Comparison of ENCODE assay signal across 23 cellular contexts in the genomic region with DNA sequence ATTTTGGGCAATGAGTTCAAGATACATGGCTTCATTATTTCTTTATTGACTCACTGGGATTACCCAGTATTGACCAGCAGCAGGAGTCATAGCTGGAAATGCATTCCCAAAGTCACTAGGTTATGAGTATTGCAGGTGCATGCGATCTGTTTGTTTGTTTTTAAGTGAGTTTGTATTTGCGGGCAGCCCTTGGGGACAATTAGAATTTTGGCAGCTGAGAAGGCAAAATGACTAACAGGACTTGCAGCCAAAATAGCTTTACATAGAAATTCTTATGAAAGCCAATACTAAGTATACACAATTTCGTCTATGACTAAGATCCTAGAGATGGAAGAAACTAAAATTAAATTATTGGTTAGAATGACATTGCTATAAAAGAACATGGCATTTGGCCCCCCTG. TPM values are rescaled to one million over a fixed set of nuclear protein-coding genes. Genes with fewer than 3 reads are reported as not detected.
DNase-seq lines count a peak whose midpoint lies in the region; ATAC-seq and TF ChIP-seq lines count a peak whose summit lies in the region.
"Had no signal": no experiment of that assay in that cellular context is flagged by ENCODE, and none has a peak within 500 bp of the region (broad histone marks: within the 10 kb centered on the region; RNA-seq: fewer than 3 reads in every experiment).

No MANE protein-coding gene starts in this region.

- H3K4me3 Mint-ChIP-seq in MCF 10A (ENCODE audit: unreplicated experiment) (no peak overlapping the region), WTC11 (no peak overlapping the region)
- H3K4me3 Mint-ChIP-seq: CD14-positive monocyte, mesothelial cell of epicardium, neural crest cell had no signal

- H3K4me1 Mint-ChIP-seq in MCF 10A (ENCODE audit: insufficient read depth, unreplicated experiment) = no peaks in the 10 kb centered on the region
- H3K4me1 Mint-ChIP-seq in WTC11 = peaks cover 39% of the 10 kb centered on the region
- H3K4me1 Mint-ChIP-seq: CD14-positive monocyte, mesothelial cell of epicardium had no signal

- CTCF ChIA-PET in MCF 10A (lab: Yijun Ruan, JAX) (interaction anchor here (0.5 to 3.4 kb wide), 3 partner anchors 12 to 16 kb away, joined by 3 to 29 read pairs (median 4); no protein-coding TSS in a partner anchor), WTC11 (lab: Charles Lee) (interaction anchor here (1.2 to 1.5 kb wide), 2 partner anchors 14 to 21 kb away, joined by 3 to 6 read pairs; no protein-coding TSS in a partner anchor)

- H3K9me3 ChIP-seq in breast epithelium (no peaks in the 10 kb centered on the region), lower lobe of right lung (no peaks in the 10 kb centered on the region)
- H3K9me3 ChIP-seq: psoas muscle had no signal

- H3K27me3 ChIP-seq in breast epithelium (no peaks in the 10 kb centered on the region), lower lobe of right lung (ENCODE audit: low read depth) (no peaks in the 10 kb centered on the region)
- H3K27me3 ChIP-seq: spleen had no signal

- ATAC-seq in WTC11 (no peak), lower lobe of right lung (no peak), GM19455 (IDR thresholded peaks at IDR 0.05; ENCODE audit: unreplicated experiment) (no peak), HG02981 (IDR thresholded peaks at IDR 0.05; ENCODE audit: unreplicated experiment) (no peak)
- ATAC-seq: GM12878, left cardiac atrium, psoas muscle, Right ventricle myocardium inferior had no signal

- H3K9me3 Mint-ChIP-seq in MCF 10A (ENCODE audit: unreplicated experiment) (peaks cover 8% of the 10 kb centered on the region), WTC11 (peaks cover 19% of the 10 kb centered on the region)

- no peak overlapping the region for H3K27ac ChIP-seq in breast epithelium
- H3K27ac ChIP-seq in lower lobe of right lung = no peak overlapping the region
- H3K27ac ChIP-seq: psoas muscle, spleen, VCaP had no signal

- no peaks in the 10 kb centered on the region for H3K36me3 Mint-ChIP-seq in MCF 10A (ENCODE audit: insufficient read depth, unreplicated experiment)
- H3K36me3 Mint-ChIP-seq in WTC11 = peaks cover 17% of the 10 kb centered on the region
- H3K36me3 Mint-ChIP-seq: CD14-positive monocyte, mesothelial cell of epicardium had no signal

- H3K27me3 Mint-ChIP-seq in MCF 10A (ENCODE audit: insufficient read depth, unreplicated experiment) (no peaks in the 10 kb centered on the region), WTC11 (ENCODE audit: low read depth) (no peaks in the 10 kb centered on the region)

- intact Hi-C loops in MCF 10A (cut with micrococcal nuclease) (no loop called here), breast epithelium (cut with DNase I; ENCODE audit: low total_unique reads) (no loop called here), lower lobe of right lung (cut with DNase I) (no loop called here)

- no peak overlapping the region for H3K4me3 ChIP-seq in breast epithelium
- no peak overlapping the region for H3K4me3 ChIP-seq in lower lobe of right lung
- H3K4me3 ChIP-seq: GM12878, psoas muscle, spleen had no signal

- POLR2A ChIA-PET in MCF 10A (lab: Yijun Ruan, JAX) (interaction anchor here (0.6 kb wide), 1 partner anchor 937 kb away, joined by 3 read pairs; no protein-coding TSS in a partner anchor), WTC11 (lab: Charles Lee) (no interaction called here)

- H3K4me1 ChIP-seq in breast epithelium = no peaks in the 10 kb centered on the region
- H3K4me1 ChIP-seq in lower lobe of right lung = no peaks in the 10 kb centered on the region
- H3K4me1 ChIP-seq: psoas muscle, spleen had no signal

- BruUV-seq in MCF 10A (replicated peaks; lab: Mats Ljungman, UMichigan) = no TSS peak

- peak; percentile 69 for DNase-seq in MCF 10A (ENCODE audit: unreplicated experiment)
- no peak for DNase-seq in breast epithelium (ENCODE audit: low spot score in 2 of 2)
- no peak for DNase-seq in WTC11 (ENCODE audit: low spot score)
- DNase-seq in fibroblast of peridontal ligament (ENCODE audit: extremely low read depth) = peak; percentile 97
- peak; percentile 91 for DNase-seq in stromal cell of bone marrow (ENCODE audit: low read depth)
- DNase-seq in lower lobe of right lung = no peak
- DNase-seq: 8988T; activated CD8-positive, alpha-beta memory T cell treated with anti-CD3 and anti-CD28 coated beads, Interleukin-2, amount 50 U/mL, for 48 hours; activated gamma-delta T cell; amygdala; GF-D8; left cardiac atrium; NCI-H2029; psoas muscle; spleen had no signal

- TF ChIP-seq POLR2A in breast epithelium (IDR thresholded peaks at IDR 0.05) = no peak

- H3K36me3 ChIP-seq in breast epithelium (no peaks in the 10 kb centered on the region), lower lobe of right lung (no peaks in the 10 kb centered on the region)
- H3K36me3 ChIP-seq: spleen had no signal

- TF ChIP-seq CTCF in MCF 10A (IDR thresholded peaks at IDR 0.05; ENCODE audit: unreplicated experiment) = no peak
- no peak for TF ChIP-seq CTCF in breast epithelium (IDR thresholded peaks at IDR 0.05)
- TF ChIP-seq CTCF in WTC11 (IDR thresholded peaks at IDR 0.05) = no peak
- no peak for TF ChIP-seq CTCF in lower lobe of right lung (IDR thresholded peaks at IDR 0.05)

- no peak overlapping the region for H3K27ac Mint-ChIP-seq in MCF 10A (ENCODE audit: low read depth, unreplicated experiment)
- peak overlapping the region; percentile 28; the same call in 1 of the 2 replicates for H3K27ac Mint-ChIP-seq in WTC11
- H3K27ac Mint-ChIP-seq: CD14-positive monocyte, mesothelial cell of epicardium had no signal

TF ChIP-seq in WTC11, 78 proteins besides CTCF, POLR2A, EP300 and RAD21:
- TF ChIP-seq, protein P1, sequence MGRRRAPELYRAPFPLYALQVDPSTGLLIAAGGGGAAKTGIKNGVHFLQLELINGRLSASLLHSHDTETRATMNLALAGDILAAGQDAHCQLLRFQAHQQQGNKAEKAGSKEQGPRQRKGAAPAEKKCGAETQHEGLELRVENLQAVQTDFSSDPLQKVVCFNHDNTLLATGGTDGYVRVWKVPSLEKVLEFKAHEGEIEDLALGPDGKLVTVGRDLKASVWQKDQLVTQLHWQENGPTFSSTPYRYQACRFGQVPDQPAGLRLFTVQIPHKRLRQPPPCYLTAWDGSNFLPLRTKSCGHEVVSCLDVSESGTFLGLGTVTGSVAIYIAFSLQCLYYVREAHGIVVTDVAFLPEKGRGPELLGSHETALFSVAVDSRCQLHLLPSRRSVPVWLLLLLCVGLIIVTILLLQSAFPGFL (CRISPR knock-in tag; IDR thresholded peaks at IDR 0.05; ENCODE audit: borderline replicate concordance) = no peak
- TF ChIP-seq CREM (CRISPR knock-in tag; IDR thresholded peaks at IDR 0.05) (no peak), OVOL2 (CRISPR knock-in tag; IDR thresholded peaks at IDR 0.05; ENCODE audit: borderline replicate concordance) (no peak)

RNA-seq across cellular contexts. Expression of a gene that starts 18.1 kb away (rescaled TPM):
- total RNA-seq in MCF 10A (2022) (17.5 and 20.3 TPM in 2 replicates), breast epithelium (10 to 100 TPM; 22.0 to 23.1 (median 22.1) TPM), WTC11 (2021) (33.0 to 40.7 TPM (median 40.0 TPM) in 3 replicates), lower lobe of right lung (22.9 TPM)

Comparison
In these comparisons a context has a peak if more than half of its experiments do, and no peak if none do; other contexts are left out.
1. DNase-seq: peak in MCF 10A (single experiment), fibroblast of peridontal ligament (single experiment) and stromal cell of bone marrow (single experiment); none in breast epithelium (0 of 2), WTC11 (single experiment) and lower lobe of right lung (single experiment).